ENCODE assay signal across 8 cellular contexts in the genomic region with DNA sequence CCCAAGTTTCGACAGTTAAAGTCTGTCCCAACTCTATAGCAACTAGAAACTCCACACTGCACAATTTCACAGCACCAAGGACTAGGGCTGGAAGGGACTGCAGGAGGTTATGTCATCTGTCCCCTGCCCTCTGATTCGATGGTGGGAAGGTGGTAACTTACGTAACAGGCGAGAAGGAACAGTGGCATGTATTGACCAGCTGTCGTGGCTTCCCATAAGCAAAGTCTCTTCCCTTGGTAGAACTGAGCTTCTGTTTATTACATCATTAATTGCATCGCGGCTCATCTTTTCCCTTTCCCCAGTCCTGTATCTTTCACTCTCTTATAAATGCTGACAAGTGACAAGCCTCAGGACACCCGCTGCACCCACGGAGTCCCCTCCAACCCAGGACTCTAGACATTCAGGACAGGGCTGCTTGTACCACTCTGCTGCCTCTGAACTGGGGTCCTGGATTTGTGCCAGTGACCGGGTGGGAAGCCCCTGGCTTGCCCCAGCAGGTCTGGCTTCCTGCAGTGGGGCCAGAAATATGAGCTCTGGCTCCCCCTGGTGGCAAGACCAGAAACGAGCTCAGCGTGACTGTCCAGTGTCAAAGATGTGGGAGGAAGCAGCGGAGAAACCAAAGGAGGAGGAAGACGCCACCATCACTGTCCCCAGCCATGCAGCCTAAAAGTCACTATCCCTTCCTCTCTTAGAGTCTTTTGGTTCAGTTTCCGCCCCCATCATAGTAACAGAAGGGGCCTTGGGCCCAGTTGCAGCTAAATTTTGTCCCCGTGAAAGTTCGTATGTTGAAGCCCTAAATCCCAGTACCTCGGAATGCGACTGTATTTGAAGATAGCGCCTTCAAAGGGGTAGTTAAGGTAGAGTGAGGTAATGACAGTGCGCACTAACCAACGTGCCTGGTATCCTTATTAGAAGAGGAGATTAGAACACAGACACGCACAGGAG.
A peak's percentile ranks its signal among the peaks of the same experiment; 100 is the strongest.
DNase-seq lines count a peak whose midpoint lies in the region; ATAC-seq and TF ChIP-seq lines count a peak whose summit lies in the region.

No MANE protein-coding gene starts in this region.

- in situ Hi-C loops in mammary epithelial cell (cut with MboI; ENCODE audit: low sequenced_read_pairs in 2 of 2): no loop called here

- H3K9me3 ChIP-seq in Karpas-422 (ENCODE audit: low read length): no peaks in the 10 kb centered on the region
- H3K9me3 ChIP-seq in WERI-Rb-1 (ENCODE audit: severe bottlenecking): no peaks in the 10 kb centered on the region
- no peaks in the 10 kb centered on the region for H3K9me3 ChIP-seq in mammary epithelial cell (replicated peaks; ENCODE audit: insufficient read depth, low read length)

- peak; percentile 27 for DNase-seq in NCI-H345 (lab: John Stamatoyannopoulos, UW)
- no peak for DNase-seq in NCI-H345 treated with DMSO at 0.1 percent for 48 hours (lab: John Stamatoyannopoulos, UW; ENCODE audit: unreplicated experiment)
- peak; percentile 85 for DNase-seq in Karpas-422
- DNase-seq in WERI-Rb-1: peak; percentile 88
- peak; percentile 34 for DNase-seq in mammary epithelial cell
- peak; percentile 87 for DNase-seq in left kidney (ENCODE audit: low read depth, low spot score)
- peak; percentile 24 for DNase-seq in stimulated activated CD8-positive, alpha-beta memory T cell treated with anti-CD3 and anti-CD28 coated beads, Interleukin-12 subunit alpha, Interleukin-12 subunit beta, amount 100 ng/mL, for 1 hour (ENCODE audit: low read depth)

- H3K4me2 ChIP-seq in Karpas-422 (ENCODE audit: low read depth, low read length, poor library complexity, severe bottlenecking) (no peak overlapping the region), mammary epithelial cell (ENCODE audit: insufficient read depth, low read depth, low read length) (no peak overlapping the region)

- H3K27me3 ChIP-seq in Karpas-422 (ENCODE audit: low read length): no peaks in the 10 kb centered on the region
- no peaks in the 10 kb centered on the region for H3K27me3 ChIP-seq in WERI-Rb-1 (ENCODE audit: insufficient read depth, low read depth, severe bottlenecking)
- no peaks in the 10 kb centered on the region for H3K27me3 ChIP-seq in mammary epithelial cell (ENCODE audit: insufficient read depth, low read length)

- no peaks in the 10 kb centered on the region for H3K9me2 ChIP-seq in Karpas-422 (replicated peaks; ENCODE audit: insufficient read depth, low read length)

- TF ChIP-seq CTCF in WERI-Rb-1 (IDR thresholded peaks at IDR 0.05; ENCODE audit: low read depth, low read length) (peak; percentile 84), mammary epithelial cell (conservative IDR thresholded peaks at IDR 0.05 in 1 of 2, IDR thresholded peaks at IDR 0.05 in 1 of 2; ENCODE audit: extremely low read depth in 1 of 2, insufficient read depth in 1 of 2, low read depth in 1 of 2, low read length in 2 of 2) (peak; percentile 62 to 77)

- H3K79me2 ChIP-seq in Karpas-422 (ENCODE audit: low read length): no peaks in the 10 kb centered on the region
- H3K79me2 ChIP-seq in mammary epithelial cell (ENCODE audit: insufficient read depth, low read length): no peaks in the 10 kb centered on the region

- WGBS in mammary epithelial cell (ENCODE audit: low coverage, missing lambda C conversion rate): 39% methylated on average over 23 of the region's 23 CpGs

- ATAC-seq in GM18858 (IDR thresholded peaks at IDR 0.05; ENCODE audit: unreplicated experiment): no peak

- no TSS peak for BruUV-seq in mammary epithelial cell (replicated peaks; lab: Mats Ljungman, UMichigan)

- H3K9ac ChIP-seq in Karpas-422 (ENCODE audit: low read length): no peak overlapping the region
- no peak overlapping the region for H3K9ac ChIP-seq in mammary epithelial cell (ENCODE audit: insufficient read depth, low read length)

- intact Hi-C loops in mammary epithelial cell (cut with micrococcal nuclease): loop anchor here (1.0 kb wide), 2 partner anchors 107 to 735 kb away; no protein-coding TSS in a partner anchor

- H3K4me3 ChIP-seq in Karpas-422 (ENCODE audit: low read length) (no peak overlapping the region), WERI-Rb-1 (ENCODE audit: low read depth, low read length) (no peak overlapping the region), mammary epithelial cell (replicated peaks in 1 of 3; ENCODE audit: insufficient read depth in 1 of 3, low read depth in 2 of 3, low read length in 3 of 3) (no peak overlapping the region)

- H4K20me1 ChIP-seq in Karpas-422 (ENCODE audit: insufficient read depth, low read depth, low read length): no peaks in the 10 kb centered on the region
- no peaks in the 10 kb centered on the region for H4K20me1 ChIP-seq in mammary epithelial cell (ENCODE audit: insufficient read depth, low read length)

- H2AFZ ChIP-seq in Karpas-422 (ENCODE audit: low read length): no peak overlapping the region
- no peak overlapping the region for H2AFZ ChIP-seq in mammary epithelial cell (ENCODE audit: low read depth, low read length)

- no peak overlapping the region for H3K27ac ChIP-seq in Karpas-422 (ENCODE audit: low read length)
- peak overlapping the region; percentile 86 for H3K27ac ChIP-seq in WERI-Rb-1
- H3K27ac ChIP-seq in mammary epithelial cell (ENCODE audit: insufficient read depth, low read depth, low read length): no peak overlapping the region

- CTCF ChIA-PET in mammary epithelial cell (lab: Charles Lee; ENCODE audit: low non-redundant PET): interaction anchor here (1.0 to 1.3 kb wide), 4 partner anchors 79 to 735 kb away, joined by 3 to 23 read pairs (median 6); no protein-coding TSS in a partner anchor

- peaks cover 10% of the 10 kb centered on the region; the same call in 1 of the 2 replicates for H3K36me3 ChIP-seq in Karpas-422 (ENCODE audit: insufficient read depth, low read length)
- no peaks in the 10 kb centered on the region for H3K36me3 ChIP-seq in WERI-Rb-1
- H3K36me3 ChIP-seq in mammary epithelial cell (ENCODE audit: insufficient read depth, low read length): no peaks in the 10 kb centered on the region

- dilution Hi-C loops in mammary epithelial cell (cut with HindIII; ENCODE audit: low sequenced_read_pairs): no loop called here

- H3K4me1 ChIP-seq in Karpas-422 (ENCODE audit: low read length) (peaks cover 14% of the 10 kb centered on the region), mammary epithelial cell (ENCODE audit: insufficient read depth, low read length) (no peaks in the 10 kb centered on the region)
